In the genomic region with DNA sequence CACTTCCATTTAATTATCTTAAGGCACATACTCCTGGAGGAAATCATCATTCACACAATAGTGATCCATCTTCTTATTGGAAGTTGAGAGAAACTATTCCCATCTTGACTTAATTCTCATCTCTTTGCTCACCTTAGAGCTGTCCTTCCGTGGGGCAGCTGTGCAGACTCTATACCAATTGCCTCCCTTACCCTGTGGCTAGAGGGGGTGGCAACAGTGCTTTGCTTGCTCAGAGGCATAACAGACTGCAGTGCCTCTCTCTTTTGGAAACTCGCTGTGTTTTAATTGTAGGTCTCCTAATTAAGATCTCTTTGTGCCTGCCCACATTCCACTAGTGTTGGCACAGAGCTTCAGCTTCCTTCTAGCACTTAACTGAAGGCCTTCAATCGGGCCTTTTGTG, we compare ENCODE assay signal across 11 cellular contexts. TPM values are rescaled to one million over a fixed set of nuclear protein-coding genes. Genes with fewer than 3 reads are reported as not detected.
DNase-seq lines count a peak whose midpoint lies in the region; ATAC-seq and TF ChIP-seq lines count a peak whose summit lies in the region.
"Had no signal": no experiment of that assay in that cellular context is flagged by ENCODE, and none has a peak within 500 bp of the region (broad histone marks: within the 10 kb centered on the region; RNA-seq: fewer than 3 reads in every experiment).

No MANE protein-coding gene starts in this region.

- DNase-seq in CD8-positive, alpha-beta memory T cell = no peak
- no peak for DNase-seq in HCT116 (ENCODE audit: low read depth, low spot score)
- DNase-seq in activated naive CD8-positive, alpha-beta T cell treated with anti-CD3 and anti-CD28 coated beads, Interleukin-2, amount 10 ng/mL, durations not matched to agents 7 days and 5 days = no peak
- DNase-seq in natural killer cell treated with Interleukin-12 subunit alpha and Interleukin-12 subunit beta and Interleukin-15 and Interleukin-18, amount 100 ng/mL, for 72 hours (ENCODE audit: low spot score) = no peak
- DNase-seq in chondrocyte (ENCODE audit: low spot score) = no peak
- no peak for DNase-seq in adrenal gland
- DNase-seq: cerebellar nuclear complex, DMS53, NCI-H146 had no signal

- H3K4me2 ChIP-seq in HCT116 (ENCODE audit: low read length) = peak overlapping the region; percentile 18; the same call in 1 of the 2 replicates

- no peak overlapping the region for H3K9ac ChIP-seq in HCT116 (ENCODE audit: low read length)

- H3K9me3 Mint-ChIP-seq in CD8-positive, alpha-beta memory T cell = no peaks in the 10 kb centered on the region
- no peaks in the 10 kb centered on the region for H3K9me3 Mint-ChIP-seq in activated naive CD8-positive, alpha-beta T cell treated with anti-CD3 and anti-CD28 coated beads, Interleukin-2, amount 10 ng/mL, durations not matched to agents 7 days and 5 days
- no peaks in the 10 kb centered on the region for H3K9me3 Mint-ChIP-seq in natural killer cell treated with Interleukin-12 subunit alpha and Interleukin-12 subunit beta and Interleukin-15 and Interleukin-18, amount 100 ng/mL, for 72 hours
- no peaks in the 10 kb centered on the region for H3K9me3 Mint-ChIP-seq in chondrocyte (ENCODE audit: low read depth)

- WGBS in adrenal gland, 4 donors = 45 to 64% (median 50%) methylated on average over 3 of the region's 3 CpGs

- no peaks in the 10 kb centered on the region for H3K9me2 ChIP-seq in HCT116 (ENCODE audit: insufficient read depth)

- H3K36me3 ChIP-seq in CD8-positive, alpha-beta memory T cell (ENCODE audit: insufficient read depth, low read length) = no peaks in the 10 kb centered on the region
- H3K36me3 ChIP-seq in HCT116 (ENCODE audit: control insufficient read depth in 1 of 2, insufficient read depth in 2 of 2, low read length in 2 of 2) (no peaks in the 10 kb centered on the region), adrenal gland (replicated peaks in 1 of 2) (no peaks in the 10 kb centered on the region)

- no peak overlapping the region for H3K27ac ChIP-seq in CD8-positive, alpha-beta memory T cell (ENCODE audit: low read depth, low read length)
- H3K27ac ChIP-seq in HCT116 (ENCODE audit: low read depth, low read length) (no peak overlapping the region), adrenal gland (no peak overlapping the region)

- BruUV-seq in HCT116 (replicated peaks; lab: Mats Ljungman, UMichigan) = no TSS peak

- intact Hi-C loops in HCT116 (cut with micrococcal nuclease) (no loop called here), adrenal gland (cut with DNase I) (no loop called here)

- no peaks in the 10 kb centered on the region for H3K9me3 ChIP-seq in CD8-positive, alpha-beta memory T cell (ENCODE audit: low read length)
- H3K9me3 ChIP-seq in HCT116 (ENCODE audit: control insufficient read depth in 1 of 2, insufficient read depth in 1 of 2, low read depth in 1 of 2, low read length in 2 of 2) = no peaks in the 10 kb centered on the region
- H3K9me3 ChIP-seq in adrenal gland (replicated peaks in 1 of 3) = no peaks in the 10 kb centered on the region

- H3K4me3 Mint-ChIP-seq in CD8-positive, alpha-beta memory T cell = peak overlapping the region; percentile 22 to 92 (median 66)
- no peak overlapping the region for H3K4me3 Mint-ChIP-seq in activated naive CD8-positive, alpha-beta T cell treated with anti-CD3 and anti-CD28 coated beads, Interleukin-2, amount 10 ng/mL, durations not matched to agents 7 days and 5 days
- H3K4me3 Mint-ChIP-seq in natural killer cell treated with Interleukin-12 subunit alpha and Interleukin-12 subunit beta and Interleukin-15 and Interleukin-18, amount 100 ng/mL, for 72 hours = peak overlapping the region; percentile 87
- no peak overlapping the region for H3K4me3 Mint-ChIP-seq in chondrocyte (ENCODE audit: unreplicated experiment)

- peaks cover 79 to 81% (median 81%) of the 10 kb centered on the region in 3 donors for H3K4me1 Mint-ChIP-seq in CD8-positive, alpha-beta memory T cell
- peaks cover 46% of the 10 kb centered on the region for H3K4me1 Mint-ChIP-seq in activated naive CD8-positive, alpha-beta T cell treated with anti-CD3 and anti-CD28 coated beads, Interleukin-2, amount 10 ng/mL, durations not matched to agents 7 days and 5 days
- H3K4me1 Mint-ChIP-seq in natural killer cell treated with Interleukin-12 subunit alpha and Interleukin-12 subunit beta and Interleukin-15 and Interleukin-18, amount 100 ng/mL, for 72 hours (ENCODE audit: low read depth in 2 of 2) = peaks cover 69 to 79% of the 10 kb centered on the region in 2 donors
- peaks cover 62% of the 10 kb centered on the region for H3K4me1 Mint-ChIP-seq in chondrocyte (ENCODE audit: low read depth)

- H3K36me3 Mint-ChIP-seq in CD8-positive, alpha-beta memory T cell = peaks cover 0 to 62% (median 13%) of the 10 kb centered on the region in 3 donors
- peaks cover 25% of the 10 kb centered on the region for H3K36me3 Mint-ChIP-seq in activated naive CD8-positive, alpha-beta T cell treated with anti-CD3 and anti-CD28 coated beads, Interleukin-2, amount 10 ng/mL, durations not matched to agents 7 days and 5 days
- peaks cover 5% of the 10 kb centered on the region for H3K36me3 Mint-ChIP-seq in natural killer cell treated with Interleukin-12 subunit alpha and Interleukin-12 subunit beta and Interleukin-15 and Interleukin-18, amount 100 ng/mL, for 72 hours
- no peaks in the 10 kb centered on the region for H3K36me3 Mint-ChIP-seq in chondrocyte (ENCODE audit: low read depth)

- peaks cover 68% of the 10 kb centered on the region for H3K4me1 ChIP-seq in CD8-positive, alpha-beta memory T cell (ENCODE audit: insufficient read depth, low read length)
- H3K4me1 ChIP-seq in HCT116 (ENCODE audit: control insufficient read depth in 1 of 2, insufficient read depth in 2 of 2, low read length in 2 of 2) (peaks cover 10 to 26% of the 10 kb centered on the region in 2 experiments), adrenal gland (replicated peaks in 1 of 2) (peaks cover 18 to 48% of the 10 kb centered on the region in 2 donors)

- no peaks in the 10 kb centered on the region for H3K27me3 Mint-ChIP-seq in CD8-positive, alpha-beta memory T cell
- H3K27me3 Mint-ChIP-seq in activated naive CD8-positive, alpha-beta T cell treated with anti-CD3 and anti-CD28 coated beads, Interleukin-2, amount 10 ng/mL, durations not matched to agents 7 days and 5 days = no peaks in the 10 kb centered on the region
- H3K27me3 Mint-ChIP-seq in natural killer cell treated with Interleukin-12 subunit alpha and Interleukin-12 subunit beta and Interleukin-15 and Interleukin-18, amount 100 ng/mL, for 72 hours = no peaks in the 10 kb centered on the region
- H3K27me3 Mint-ChIP-seq in chondrocyte (ENCODE audit: low read depth) = no peaks in the 10 kb centered on the region

- CTCF ChIA-PET in CD8-positive, alpha-beta memory T cell (lab: Charles Lee) = interaction anchor here (1.6 kb wide), 1 partner anchor 50 kb away, joined by 3 read pairs; no protein-coding TSS in a partner anchor
- CTCF ChIA-PET in HCT116 (lab: Charles Lee) = no interaction called here

- POLR2A ChIA-PET in CD8-positive, alpha-beta memory T cell (lab: Charles Lee) = no interaction called here
- POLR2A ChIA-PET in HCT116 (lab: Charles Lee) = interaction anchor here (0.5 kb wide), 1 partner anchor 14 kb away, joined by 3 read pairs; no protein-coding TSS in a partner anchor
- POLR2A ChIA-PET in activated naive CD8-positive, alpha-beta T cell treated with anti-CD3 and anti-CD28 coated beads, Interleukin-2, amount 10 ng/mL, durations not matched to agents 7 days and 5 days (lab: Charles Lee) = no interaction called here

- H4K20me1 ChIP-seq in HCT116 (ENCODE audit: insufficient read depth) = peaks cover 22% of the 10 kb centered on the region

- no peak for ATAC-seq in HCT116
- no peak for ATAC-seq in activated naive CD8-positive, alpha-beta T cell treated with anti-CD3 and anti-CD28 coated beads, Interleukin-2, amount 10 ng/mL, durations not matched to agents 7 days and 5 days (ENCODE audit: low read depth)
- no peak for ATAC-seq in natural killer cell treated with Interleukin-12 subunit alpha and Interleukin-12 subunit beta and Interleukin-15 and Interleukin-18, amount 100 ng/mL, for 72 hours
- no peak for ATAC-seq in GM19023 (IDR thresholded peaks at IDR 0.05; ENCODE audit: unreplicated experiment)

- no peak overlapping the region for H3K4me3 ChIP-seq in CD8-positive, alpha-beta memory T cell (ENCODE audit: low read length)
- H3K4me3 ChIP-seq in HCT116 (replicated peaks in 1 of 2; ENCODE audit: low read depth in 1 of 2, low read length in 2 of 2) = no peak overlapping the region
- H3K4me3 ChIP-seq in adrenal gland = no peak overlapping the region
- H3K4me3 ChIP-seq: skin epidermis had no signal

- H3K79me2 ChIP-seq in HCT116 (ENCODE audit: insufficient read depth, low read length) = peaks cover 97% of the 10 kb centered on the region

- H3K27ac Mint-ChIP-seq in CD8-positive, alpha-beta memory T cell = peak overlapping the region; percentile 72 to 99 (median 84)
- H3K27ac Mint-ChIP-seq in activated naive CD8-positive, alpha-beta T cell treated with anti-CD3 and anti-CD28 coated beads, Interleukin-2, amount 10 ng/mL, durations not matched to agents 7 days and 5 days = peak overlapping the region; percentile 39
- H3K27ac Mint-ChIP-seq in natural killer cell treated with Interleukin-12 subunit alpha and Interleukin-12 subunit beta and Interleukin-15 and Interleukin-18, amount 100 ng/mL, for 72 hours = peak overlapping the region; percentile 84 to 97
- H3K27ac Mint-ChIP-seq in chondrocyte (ENCODE audit: unreplicated experiment) = no peak overlapping the region

- TF ChIP-seq POLR2A in HCT116 (IDR thresholded peaks at IDR 0.05; ENCODE audit: borderline replicate concordance, extremely low read depth, insufficient read depth, insufficient read length) (no peak), adrenal gland (IDR thresholded peaks at IDR 0.05) (no peak)

- RAD21 ChIA-PET in HCT116 (lab: Charles Lee; ENCODE audit: low non-redundant PET in 1 of 2, low total read pairs in 2 of 2, uncharacterized antibody in 2 of 2, unreplicated experiment in 2 of 2) = no interaction called here

- no peaks in the 10 kb centered on the region for H3K27me3 ChIP-seq in CD8-positive, alpha-beta memory T cell (ENCODE audit: insufficient read depth, low read length, poor library complexity, severe bottlenecking)
- H3K27me3 ChIP-seq in HCT116 (ENCODE audit: insufficient read depth, low read length) = no peaks in the 10 kb centered on the region
- H3K27me3 ChIP-seq in adrenal gland = no peaks in the 10 kb centered on the region

- no peak for TF ChIP-seq CTCF in HCT116 (IDR thresholded peaks at IDR 0.05 in 2 of 3, conservative IDR thresholded peaks at IDR 0.05 in 1 of 3; ENCODE audit: borderline replicate concordance in 1 of 3, insufficient read depth in 1 of 3, low read depth in 2 of 3, low read length in 2 of 3)
- no peak for TF ChIP-seq CTCF in chondrocyte (IDR thresholded peaks at IDR 0.05)
- no peak for TF ChIP-seq CTCF in adrenal gland (IDR thresholded peaks at IDR 0.05)

- H2AFZ ChIP-seq in HCT116 (ENCODE audit: low read depth, low read length, poor library complexity, severe bottlenecking) = no peak overlapping the region

- no peak for TF ChIP-seq RAD21 in HCT116 (IDR thresholded peaks at IDR 0.05; ENCODE audit: low read depth)

RNA-seq across cellular contexts. Expression of a gene that starts 5.5 kb away (rescaled TPM):
- 10 to 100 TPM; 80.0 to 80.6 TPM for total RNA-seq in CD8-positive, alpha-beta memory T cell
- polyA plus RNA-seq in CD8-positive, alpha-beta memory T cell = 40.5 TPM
- total RNA-seq in HCT116 (2021; ENCODE audit: unreplicated experiment) (50.4 TPM), chondrocyte (40.3 to 57.6 TPM (median 42.9 TPM) in 3 replicates), adrenal gland (100 to 1,000 TPM in 1 of 8 donors, 10 to 100 TPM in 7; 36.7 to 107 (median 49.9) TPM)
- 28.9 and 29.2 TPM in 2 replicates for polyA plus RNA-seq in HCT116 (2012)
- total RNA-seq in activated naive CD8-positive, alpha-beta T cell treated with anti-CD3 and anti-CD28 coated beads, Interleukin-2, amount 10 ng/mL, durations not matched to agents 7 days and 5 days = 100 to 1,000 TPM; 117 to 126 TPM
- 100 to 1,000 TPM; 145 to 202 TPM for total RNA-seq in natural killer cell treated with Interleukin-12 subunit alpha and Interleukin-12 subunit beta and Interleukin-15 and Interleukin-18, amount 100 ng/mL, for 72 hours
- polyA plus RNA-seq in adrenal gland = 10 to 100 TPM in 2 of 3 donors, 1 to 10 TPM in 1; 9.5 to 19.9 (median 18.4) TPM

RNA-seq across cellular contexts. Expression of a gene that starts 40.4 kb away (rescaled TPM):
- total RNA-seq in CD8-positive, alpha-beta memory T cell = 100 to 1,000 TPM; 277 to 280 TPM
- polyA plus RNA-seq in CD8-positive, alpha-beta memory T cell = 632 TPM
- total RNA-seq in HCT116 (2021; ENCODE audit: unreplicated experiment) (205 TPM), chondrocyte (107 to 138 TPM (median 135 TPM) in 3 replicates), adrenal gland (100 to 1,000 TPM in 5 of 8 donors, 10 to 100 TPM in 3; 51.8 to 857 (median 253) TPM)
- polyA plus RNA-seq in HCT116 (2012) = 224 and 260 TPM in 2 replicates
- total RNA-seq in activated naive CD8-positive, alpha-beta T cell treated with anti-CD3 and anti-CD28 coated beads, Interleukin-2, amount 10 ng/mL, durations not matched to agents 7 days and 5 days = 100 to 1,000 TPM; 202 to 224 TPM
- 100 to 1,000 TPM; 183 to 189 TPM for total RNA-seq in natural killer cell treated with Interleukin-12 subunit alpha and Interleukin-12 subunit beta and Interleukin-15 and Interleukin-18, amount 100 ng/mL, for 72 hours
- 100 to 1,000 TPM; 205 to 540 (median 367) TPM for polyA plus RNA-seq in adrenal gland

Comparison
In these comparisons a context has a peak if more than half of its experiments do, and no peak if none do; other contexts are left out.
1. H3K4me3 Mint-ChIP-seq: peak in CD8-positive, alpha-beta memory T cell (7 of 7) and natural killer cell treated with Interleukin-12 subunit alpha and Interleukin-12 subunit beta and Interleukin-15 and Interleukin-18, amount 100 ng/mL, for 72 hours (single experiment); none in activated naive CD8-positive, alpha-beta T cell treated with anti-CD3 and anti-CD28 coated beads, Interleukin-2, amount 10 ng/mL, durations not matched to agents 7 days and 5 days (single experiment) and chondrocyte (single experiment).